ENCODE assay signal across 6 cellular contexts in genomic region chr22:44215287-44215686, GRCh38. TPM values are rescaled to one million over a fixed set of nuclear protein-coding genes. Genes with fewer than 3 reads are reported as not detected.
"Had no signal": no experiment of that assay in that cellular context is flagged by ENCODE, and none has a peak within 500 bp of the region (broad histone marks: within the 10 kb centered on the region; RNA-seq: fewer than 3 reads in every experiment).

No MANE protein-coding gene starts in this region.

- H3K4me3 ChIP-seq: GM23338 had no signal

- DNase-seq: H9, HCEC 1CT, IMR-90, KBM-7 had no signal

- H3K4me1 Mint-ChIP-seq: GM23338 had no signal

- H3K27ac Mint-ChIP-seq: GM23338, H9 had no signal

- H3K4me3 Mint-ChIP-seq: GM23338, H9 had no signal

RNA-seq across cellular contexts. Expression of gene PARVG, which starts 34.6 kb away (rescaled TPM):
- total RNA-seq: HT-29, IMR-90 had no signal
- polyA plus RNA-seq: IMR-90 had no signal
